Comparison of ENCODE assay signal across 8 cellular contexts in the genomic region with DNA sequence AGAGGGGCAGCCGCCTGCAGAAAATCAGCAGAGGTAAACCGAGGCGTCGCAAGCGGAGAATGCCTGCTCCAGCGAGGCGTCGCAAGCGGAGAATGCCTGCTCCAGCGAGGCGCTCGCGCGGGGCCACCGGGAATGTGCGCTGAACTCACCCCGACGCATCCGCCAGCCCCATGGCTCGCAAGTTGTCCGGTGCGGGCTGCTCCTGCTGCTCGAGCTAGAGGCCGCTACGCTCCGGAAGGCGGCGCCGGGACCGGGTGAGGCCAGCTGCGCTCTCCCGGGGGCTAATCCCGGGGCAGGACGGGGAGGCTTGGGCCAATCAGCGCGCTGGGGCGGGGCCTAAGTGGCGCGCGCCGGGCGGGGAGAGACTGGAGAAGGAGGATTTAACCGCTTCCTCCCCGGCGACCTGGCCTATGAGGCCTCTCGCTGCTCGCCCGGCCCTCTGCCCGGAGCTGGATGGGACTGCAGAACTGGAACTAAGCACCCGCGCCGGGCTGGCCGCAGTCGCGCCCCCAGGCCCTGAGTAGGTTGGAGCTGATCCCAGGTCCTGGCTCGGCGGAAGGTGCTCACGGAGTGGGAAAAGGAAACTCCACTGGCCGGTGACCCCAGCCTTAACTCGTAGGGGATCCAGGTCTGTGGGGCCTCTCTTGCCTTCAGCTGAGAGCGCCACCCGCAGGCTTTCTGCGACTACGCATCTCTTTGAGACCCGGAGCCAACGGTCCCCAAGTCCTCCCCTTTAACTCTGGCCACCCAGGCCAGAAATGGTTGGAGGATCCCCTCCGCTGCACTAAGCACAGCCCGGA. TPM values are rescaled to one million over a fixed set of nuclear protein-coding genes. Genes with fewer than 3 reads are reported as not detected.
DNase-seq lines count a peak whose midpoint lies in the region; ATAC-seq and TF ChIP-seq lines count a peak whose summit lies in the region.

TSS of gene SLC26A6 (minus strand) at position 240 of the 800 bp plus-strand sequence. CDS start at position 172, 68 bp downstream.

- peak; percentile 51 for TF ChIP-seq CTCF in epithelial cell of esophagus (IDR thresholded peaks at IDR 0.05; ENCODE audit: insufficient read depth, low read depth, low read length, missing control alignments)
- peak; percentile 9 for TF ChIP-seq CTCF in mucosa of descending colon (IDR thresholded peaks at IDR 0.05)

- no peaks in the 10 kb centered on the region for H3K9me3 ChIP-seq in mucosa of descending colon

- intact Hi-C loops in mucosa of descending colon (cut with DNase I, micrococcal nuclease), result no loop called here

- no peaks in the 10 kb centered on the region for H3K9me3 Mint-ChIP-seq in IgD-negative memory B cell

- DNase-seq in DMS153 (lab: John Stamatoyannopoulos, UW), result peak; percentile 85
- DNase-seq in OCI-M1 (lab: John Stamatoyannopoulos, UW), result peak; percentile 97
- DNase-seq in activated T-cell treated with anti-CD3 and anti-CD28 coated beads for 24 hours (ENCODE audit: low read depth), result peak; percentile 92
- peak; percentile 98 for DNase-seq in epithelial cell of esophagus (ENCODE audit: low read depth)
- peak; percentile 98 to 99 (median 99) for DNase-seq in mucosa of descending colon
- peak; percentile 93 for DNase-seq in stimulated activated CD8-positive, alpha-beta memory T cell treated with anti-CD3 and anti-CD28 coated beads, Interleukin-4, amount 100 ng/mL, for 24 hours (ENCODE audit: low read depth)

- H3K27ac Mint-ChIP-seq in IgD-negative memory B cell, result peak within 1 kb of the TSS in 1 of 3 donors; percentile 71

- H3K36me3 Mint-ChIP-seq in IgD-negative memory B cell, result no peaks in the 10 kb centered on the region

- H3K4me1 Mint-ChIP-seq in IgD-negative memory B cell, result peaks cover 2 to 6% (median 6%) of the 10 kb centered on the region in 3 donors

- H3K4me3 Mint-ChIP-seq in IgD-negative memory B cell, result peak within 1 kb of the TSS; percentile 89 to 97 (median 94)

- peak; percentile 88 for ATAC-seq in GM21529 (IDR thresholded peaks at IDR 0.05; ENCODE audit: unreplicated experiment)
- peak; percentile 96 for ATAC-seq in mucosa of descending colon

- H3K4me1 ChIP-seq in mucosa of descending colon (ENCODE audit: low read depth), result peaks cover 19% of the 10 kb centered on the region

- H3K36me3 ChIP-seq in mucosa of descending colon (ENCODE audit: low read depth), result no peaks in the 10 kb centered on the region

- H3K4me3 ChIP-seq in epithelial cell of esophagus (ENCODE audit: low read length), result peak within 1 kb of the TSS; percentile 82
- H3K4me3 ChIP-seq in mucosa of descending colon, result peak within 1 kb of the TSS; percentile 96

- no peaks in the 10 kb centered on the region for H3K27me3 Mint-ChIP-seq in IgD-negative memory B cell

RNA-seq across cellular contexts. Expression of gene SLC26A6, which starts in this region (rescaled TPM):
- polyA plus RNA-seq in IgD-negative memory B cell, result 1.4 TPM
- total RNA-seq in mucosa of descending colon, result 100 to 1,000 TPM in 2 of 3 donors, 10 to 100 TPM in 1; 78.6 to 161 (median 104) TPM

Comparison
In these comparisons a context has a peak if more than half of its experiments do, and no peak if none do; other contexts are left out.
1. Peak in every context shown above with its lines: DNase-seq, ATAC-seq and H3K4me3 ChIP-seq.